ENCODE assay signal across 20 cellular contexts in the genomic region with DNA sequence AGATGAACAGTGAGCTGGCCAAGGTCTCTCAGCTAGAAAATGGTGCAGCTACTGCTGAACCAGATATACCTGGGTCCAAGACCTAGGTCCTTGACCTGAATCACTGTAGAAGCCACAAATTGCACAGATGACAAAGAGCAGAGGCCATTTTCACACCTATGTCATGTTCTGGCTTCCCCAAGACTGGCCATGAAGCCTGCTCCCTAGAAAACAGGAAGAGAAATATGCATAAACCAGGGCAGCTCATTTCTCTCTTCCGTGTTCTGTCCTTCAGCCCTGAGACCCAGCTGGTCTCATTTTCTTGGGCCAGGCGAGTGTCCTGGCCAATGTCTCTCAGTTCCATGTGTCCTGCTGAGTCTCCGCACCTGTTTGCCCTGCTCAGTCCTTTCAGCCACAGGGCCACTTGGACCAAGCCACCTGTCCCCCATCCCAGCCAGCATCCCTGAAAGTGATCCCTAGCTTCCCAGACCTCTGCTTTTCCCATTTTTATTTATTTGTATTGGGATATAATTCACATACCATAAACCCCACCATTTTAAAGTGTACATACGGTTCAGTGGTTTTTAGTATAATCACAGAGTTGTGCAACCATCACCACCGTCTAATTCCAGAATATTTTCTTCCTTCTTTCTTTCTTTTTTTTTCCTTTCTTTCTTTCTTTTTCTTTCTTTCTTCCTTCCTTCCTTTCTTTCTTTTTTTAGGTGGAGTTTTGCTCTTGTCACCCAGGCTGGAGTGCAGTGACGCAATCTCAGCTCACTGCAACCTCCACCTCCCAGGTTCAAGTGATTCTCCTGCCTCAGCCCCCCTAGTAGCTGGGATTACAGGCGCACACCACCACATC. TPM values are rescaled to one million over a fixed set of nuclear protein-coding genes. Genes with fewer than 3 reads are reported as not detected.
DNase-seq lines count a peak whose midpoint lies in the region; ATAC-seq, FAIRE-seq and TF ChIP-seq lines count a peak whose summit lies in the region.
"Had no signal": no experiment of that assay in that cellular context is flagged by ENCODE, and none has a peak within 500 bp of the region (broad histone marks: within the 10 kb centered on the region; RNA-seq: fewer than 3 reads in every experiment).

No MANE protein-coding gene starts in this region.

- H3K79me2 ChIP-seq in GM12878 (ENCODE audit: control insufficient read depth, insufficient read depth, low read length), result no peaks in the 10 kb centered on the region

- peak; percentile 44 to 51; a peak in 2 of 4 replicates for TF ChIP-seq EP300 in GM12878 (IDR thresholded peaks at IDR 0.05; ENCODE audit: borderline replicate concordance in 1 of 2, control insufficient read depth in 1 of 2, low read depth in 2 of 2, low read length in 2 of 2)

- no peak overlapping the region for H3K4me2 ChIP-seq in GM12878 (ENCODE audit: control insufficient read depth, insufficient read depth)

- H3K4me1 ChIP-seq in HEK293 (ENCODE audit: control insufficient read depth, insufficient read depth, low read length) (no peaks in the 10 kb centered on the region), GM12878 (ENCODE audit: control insufficient read depth, insufficient read depth, low read length) (peaks cover 3% of the 10 kb centered on the region; the same call in 1 of the 2 replicates), HAP-1 (no peaks in the 10 kb centered on the region)
- H3K4me1 ChIP-seq: left ventricle myocardium inferior, prostate gland, uterus had no signal

- no peak overlapping the region for H3K4me3 Mint-ChIP-seq in activated naive CD4-positive, alpha-beta T cell treated with anti-CD3 and anti-CD28 coated beads, Interleukin-2, amount 10 ng/mL, durations not matched to agents 7 days and 5 days
- H3K4me3 Mint-ChIP-seq in stimulated activated naive B cell treated with anti-CD40 and anti-IgM and Interleukin-4, amounts not matched to agents 10 μg/mL and 1 μg/mL and 100 μg/mL, for 72 hours, result no peak overlapping the region
- H3K4me3 Mint-ChIP-seq: activated T-cell treated with anti-CD3 and anti-CD28 coated beads, Interleukin-2, amount 50 U/mL, for 4 hours; naive thymus-derived CD8-positive, alpha-beta T cell; stimulated activated naive CD8-positive, alpha-beta T cell treated with anti-CD3 and anti-CD28 coated beads, Interleukin-15, Interleukin-2, amounts not matched to agents 100 ng/mL and 50 ng/mL, for 24 hours had no signal

- no peaks in the 10 kb centered on the region for H3K27me3 Mint-ChIP-seq in activated naive CD4-positive, alpha-beta T cell treated with anti-CD3 and anti-CD28 coated beads, Interleukin-2, amount 10 ng/mL, durations not matched to agents 7 days and 5 days
- no peaks in the 10 kb centered on the region for H3K27me3 Mint-ChIP-seq in stimulated activated naive B cell treated with anti-CD40 and anti-IgM and Interleukin-4, amounts not matched to agents 10 μg/mL and 1 μg/mL and 100 μg/mL, for 72 hours
- H3K27me3 Mint-ChIP-seq: naive thymus-derived CD8-positive, alpha-beta T cell; stimulated activated naive CD8-positive, alpha-beta T cell treated with anti-CD3 and anti-CD28 coated beads, Interleukin-15, Interleukin-2, amounts not matched to agents 100 ng/mL and 50 ng/mL, for 24 hours had no signal

- RAD21 ChIA-PET in GM12878 (lab: Charles Lee; ENCODE audit: unreplicated experiment), result interaction anchor here (0.5 to 1.7 kb wide), 5 partner anchors 17 to 420 kb away, joined by 3 to 6 read pairs (median 5); a partner anchor contains a TSS

- no peaks in the 10 kb centered on the region for H3K4me1 Mint-ChIP-seq in activated naive CD4-positive, alpha-beta T cell treated with anti-CD3 and anti-CD28 coated beads, Interleukin-2, amount 10 ng/mL, durations not matched to agents 7 days and 5 days
- peaks cover 6 to 10% of the 10 kb centered on the region in 2 donors for H3K4me1 Mint-ChIP-seq in stimulated activated naive B cell treated with anti-CD40 and anti-IgM and Interleukin-4, amounts not matched to agents 10 μg/mL and 1 μg/mL and 100 μg/mL, for 72 hours

- H3K27me3 ChIP-seq in GM12878 (replicated peaks in 1 of 2; ENCODE audit: control insufficient read depth in 2 of 2, insufficient read depth in 2 of 2, low read length in 1 of 2) (no peaks in the 10 kb centered on the region), HAP-1 (ENCODE audit: low read depth) (0 out of 2 replicates have a peak, but pooled peaks cover 4% of the 10 kb centered on the region)
- H3K27me3 ChIP-seq: spleen, uterus had no signal

- 76% methylated on average over 7 of the region's 7 CpGs for WGBS in GM12878 (ENCODE audit: insufficient coverage, insufficient replicate concordance, low lambda C conversion rate, missing lambda C conversion rate)

- CTCF ChIA-PET in activated naive CD4-positive, alpha-beta T cell treated with anti-CD3 and anti-CD28 coated beads, Interleukin-2, amount 10 ng/mL, durations not matched to agents 7 days and 5 days (lab: Charles Lee), result no interaction called here
- CTCF ChIA-PET in HEK293 (lab: Yijun Ruan, JAX), result no interaction called here
- CTCF ChIA-PET in GM12878 (lab: Yijun Ruan, JAX), result interaction anchor here (0.5 to 1.2 kb wide), 5 partner anchors 27 to 126 kb away, joined by 3 to 5 read pairs (median 3); no protein-coding TSS in a partner anchor

- H2AFZ ChIP-seq in GM12878 (ENCODE audit: control insufficient read depth, low read depth, low read length), result peak overlapping the region; percentile 59

- peaks cover 12% of the 10 kb centered on the region for H3K9me3 Mint-ChIP-seq in activated naive CD4-positive, alpha-beta T cell treated with anti-CD3 and anti-CD28 coated beads, Interleukin-2, amount 10 ng/mL, durations not matched to agents 7 days and 5 days
- peaks cover 0 to 5% of the 10 kb centered on the region in 2 donors for H3K9me3 Mint-ChIP-seq in stimulated activated naive B cell treated with anti-CD40 and anti-IgM and Interleukin-4, amounts not matched to agents 10 μg/mL and 1 μg/mL and 100 μg/mL, for 72 hours

- no peaks in the 10 kb centered on the region for H4K20me1 ChIP-seq in GM12878 (ENCODE audit: control insufficient read depth, insufficient read depth)

- no peak overlapping the region for H3K9ac ChIP-seq in GM12878 (ENCODE audit: control insufficient read depth, insufficient read depth, low read length)

- H3K36me3 Mint-ChIP-seq in activated naive CD4-positive, alpha-beta T cell treated with anti-CD3 and anti-CD28 coated beads, Interleukin-2, amount 10 ng/mL, durations not matched to agents 7 days and 5 days, result peaks cover 77% of the 10 kb centered on the region
- H3K36me3 Mint-ChIP-seq in stimulated activated naive B cell treated with anti-CD40 and anti-IgM and Interleukin-4, amounts not matched to agents 10 μg/mL and 1 μg/mL and 100 μg/mL, for 72 hours, result peaks cover 12 to 21% of the 10 kb centered on the region in 2 donors

- intact Hi-C loops in GM12878 (cut with micrococcal nuclease; ENCODE audit: unreplicated experiment), result no loop called here

- TF ChIP-seq RAD21 in GM12878 (IDR thresholded peaks at IDR 0.05; ENCODE audit: insufficient read depth, low read depth, low read length), result no peak

- DNase-seq in activated naive CD4-positive, alpha-beta T cell treated with anti-CD3 and anti-CD28 coated beads, Interleukin-2, amount 10 ng/mL, durations not matched to agents 7 days and 5 days, result no peak
- DNase-seq in activated naive CD4-positive, alpha-beta T cell treated with anti-CD3 and anti-CD28 coated beads, Interleukin-2, amount 50 U/mL, for 16 hours, result no peak
- DNase-seq in GM12878 (ENCODE audit: low read depth, low spot score) (peak; percentile 36), T-helper 9 cell (no peak), KBM-7 (no peak), HAP-1 (ENCODE audit: low spot score in 2 of 2) (no peak)
- no peak for DNase-seq in stimulated activated naive B cell treated with anti-CD40 and anti-IgM and Interleukin-4, amounts not matched to agents 10 μg/mL and 1 μg/mL and 100 μg/mL, for 72 hours
- DNase-seq: activated CD4-positive, alpha-beta T cell treated with anti-CD3 and anti-CD28 coated beads for 48 hours; activated T-cell treated with anti-CD3 and anti-CD28 coated beads, Interleukin-2, amount 50 U/mL, for 4 hours; central memory CD4-positive, alpha-beta T cell; foreskin fibroblast; H7; left ventricle myocardium inferior; naive thymus-derived CD8-positive, alpha-beta T cell; Right ventricle myocardium superior; spleen; uterus had no signal

- H3K27ac Mint-ChIP-seq in activated naive CD4-positive, alpha-beta T cell treated with anti-CD3 and anti-CD28 coated beads, Interleukin-2, amount 10 ng/mL, durations not matched to agents 7 days and 5 days, result peak overlapping the region; percentile 50
- no peak overlapping the region for H3K27ac Mint-ChIP-seq in stimulated activated naive B cell treated with anti-CD40 and anti-IgM and Interleukin-4, amounts not matched to agents 10 μg/mL and 1 μg/mL and 100 μg/mL, for 72 hours
- H3K27ac Mint-ChIP-seq: stimulated activated naive CD8-positive, alpha-beta T cell treated with anti-CD3 and anti-CD28 coated beads, Interleukin-15, Interleukin-2, amounts not matched to agents 100 ng/mL and 50 ng/mL, for 24 hours had no signal

- SMC1A ChIA-PET in GM12878 (lab: Charles Lee; ENCODE audit: uncharacterized antibody, unreplicated experiment), result interaction anchor here (0.7 to 2.1 kb wide), 8 partner anchors 10 to 98 kb away, joined by 3 to 9 read pairs (median 4); a partner anchor contains a TSS

- TF ChIP-seq CTCF in HEK293 (tag by site-specific recombination; IDR thresholded peaks at IDR 0.05) (no peak), GM12878 (IDR thresholded peaks at IDR 0.05 in 2 of 3, conservative IDR thresholded peaks at IDR 0.05 in 1 of 3; ENCODE audit: control insufficient read depth in 2 of 3, extremely low read depth in 1 of 3, insufficient read depth in 1 of 3, low read depth in 3 of 3, low read length in 3 of 3) (no peak)

- H3K4me3 ChIP-seq in HEK293 (ENCODE audit: low read depth, low read length) (no peak overlapping the region), GM12878 (no peak overlapping the region), HAP-1 (no peak overlapping the region)
- H3K4me3 ChIP-seq: left ventricle myocardium inferior, prostate gland, spleen, uterus had no signal

- POLR2A ChIA-PET in HEK293 (lab: Yijun Ruan, JAX), result no interaction called here
- POLR2A ChIA-PET in GM12878 (lab: Charles Lee), result interaction anchor here (0.5 to 1.0 kb wide), 6 partner anchors 8 to 100 kb away, joined by 3 to 6 read pairs (median 4); no protein-coding TSS in a partner anchor

- no TSS peak for BruUV-seq in GM12878 (replicated peaks; lab: Mats Ljungman, UMichigan)

- FAIRE-seq in GM12878 (lab: Jason Lieb, UNC), result peak; percentile 41

- no peaks in the 10 kb centered on the region for H3K9me3 ChIP-seq in HEK293 (ENCODE audit: control insufficient read depth, insufficient read depth, low read depth, low read length)
- peaks cover 3% of the 10 kb centered on the region; the same call in 2 of the 3 replicates for H3K9me3 ChIP-seq in GM12878 (replicated peaks; ENCODE audit: control insufficient read depth, insufficient read depth, low read length)
- no peaks in the 10 kb centered on the region for H3K9me3 ChIP-seq in HAP-1
- H3K9me3 ChIP-seq: prostate gland, uterus had no signal

- ATAC-seq in GM12878, result peak; percentile 98
- ATAC-seq in stimulated activated naive B cell treated with anti-CD40 and anti-IgM and Interleukin-4, amounts not matched to agents 10 μg/mL and 1 μg/mL and 100 μg/mL, for 72 hours (replicated peaks), result peak; percentile 62 to 73
- ATAC-seq: activated T-cell treated with anti-CD3 and anti-CD28 coated beads, Interleukin-2, amount 50 U/mL, for 4 hours; naive thymus-derived CD8-positive, alpha-beta T cell had no signal

- TF ChIP-seq POLR2A in GM12878 (IDR thresholded peaks at IDR 0.05; ENCODE audit: low read depth, low read length), result no peak

- H3K27ac ChIP-seq in HEK293 (ENCODE audit: extremely low read depth, low read depth, low read length) (no peak overlapping the region), GM12878 (ENCODE audit: control insufficient read depth, insufficient read depth) (no peak overlapping the region)
- H3K27ac ChIP-seq: left ventricle myocardium inferior, prostate gland, uterus had no signal

- H3K36me3 ChIP-seq in HEK293 (ENCODE audit: control insufficient read depth in 2 of 2, insufficient read depth in 1 of 2, low read length in 2 of 2) (no peaks in the 10 kb centered on the region), GM12878 (ENCODE audit: control insufficient read depth in 2 of 2, insufficient read depth in 2 of 2, low read length in 1 of 2) (no peaks in the 10 kb centered on the region), HAP-1 (replicated peaks) (no peaks in the 10 kb centered on the region)
- H3K36me3 ChIP-seq: prostate gland, uterus had no signal

- in situ Hi-C loops in GM12878 (cut with MboI) (no loop called here), KBM-7 (cut with MboI; ENCODE audit: low pct_unique_long_range_greater_than_20kb, low sequenced_read_pairs) (no loop called here), HAP-1 (cut with MboI; ENCODE audit: low sequenced_read_pairs) (no loop called here)

RNA-seq across cellular contexts. Expression of a gene that starts 27.0 kb away (rescaled TPM):
- 6.4 and 9.1 TPM in 2 replicates for total RNA-seq in GM12878 (2013; cell fraction: nucleolus; rRNA removed)
- 1.5 and 2.2 TPM in 2 replicates for total RNA-seq in GM12878 (2014; rRNA removed)
- total RNA-seq in GM12878 (2014; rRNA removed; fragmentation: Illumina TruSeq; extraction: Trizol), result 1.7 and 1.8 TPM in 2 replicates
- total RNA-seq in GM12878 (2021), result 1.5 and 2.2 TPM in 2 replicates
- polyA plus RNA-seq in GM12878 (2011; ENCODE audit: low read depth), result 0.43 TPM
- polyA plus RNA-seq in GM12878 (2011; rRNA removed), result 1.7 and 2.2 TPM in 2 replicates
- polyA plus RNA-seq in GM12878 (2011; cell fraction: cytosol; rRNA removed), result 1.3 and 1.8 TPM in 2 replicates
- 1.5 and 1.8 TPM in 2 replicates for polyA plus RNA-seq in GM12878 (2011; cell fraction: nucleus; rRNA removed)
- 0.60 and 1.3 TPM in 2 replicates for polyA plus RNA-seq in GM12878 (2012)
- polyA plus RNA-seq in GM12878 (2014; fragmentation: Illumina TruSeq; extraction: Trizol), result 2.6 and 2.7 TPM in 2 replicates
- polyA plus RNA-seq in GM12878 (2014; fragmentation: Nextera tagmentation; extraction: Ambion mirVana), result 1 to 10 TPM in 1 of 2 experiments, under 1 TPM in 1; 0.99 to 1.2 TPM
- polyA plus RNA-seq in GM12878 (2014; rRNA removed), result 1.4 and 1.5 TPM in 2 replicates
- polyA plus RNA-seq in GM12878 (2016; fragmentation: Nextera tagmentation; extraction: Ambion mirVana), result 1 to 10 TPM in 1 of 2 experiments, under 1 TPM in 1; 0.74 to 1.2 TPM
- polyA minus RNA-seq in GM12878 (2011; rRNA and poly(A)+ RNA removed), result 1.2 and 2.0 TPM in 2 replicates
- polyA minus RNA-seq in GM12878 (2011; cell fraction: cytosol; rRNA and poly(A)+ RNA removed), result 0.67 and 0.73 TPM in 2 replicates
- 1.2 and 2.8 TPM in 2 replicates for polyA minus RNA-seq in GM12878 (2011; cell fraction: nucleus; rRNA and poly(A)+ RNA removed)
- total RNA-seq: H7 had no signal

RNA-seq across cellular contexts. Expression of a gene that starts 50.2 kb away (rescaled TPM):
- total RNA-seq in GM12878 (2013; cell fraction: nucleolus; rRNA removed), result 75.0 TPM in 2 replicates
- total RNA-seq in GM12878 (2014; rRNA removed), result 25.3 and 28.0 TPM in 2 replicates
- total RNA-seq in GM12878 (2014; rRNA removed; fragmentation: Illumina TruSeq; extraction: Trizol), result 15.3 and 17.3 TPM in 2 replicates
- total RNA-seq in GM12878 (2021), result 17.0 and 18.6 TPM in 2 replicates
- polyA plus RNA-seq in GM12878 (2011; ENCODE audit: low read depth), result 12.3 TPM
- 35.2 and 43.4 TPM in 2 replicates for polyA plus RNA-seq in GM12878 (2011; rRNA removed)
- 46.5 and 63.0 TPM in 2 replicates for polyA plus RNA-seq in GM12878 (2011; cell fraction: cytosol; rRNA removed)
- 59.7 and 68.9 TPM in 2 replicates for polyA plus RNA-seq in GM12878 (2011; cell fraction: nucleus; rRNA removed)
- 16.2 and 20.4 TPM in 2 replicates for polyA plus RNA-seq in GM12878 (2012)
- polyA plus RNA-seq in GM12878 (2014; fragmentation: Illumina TruSeq; extraction: Trizol), result 10.4 and 16.2 TPM in 2 replicates
- 10 to 100 TPM in 1 of 2 experiments, 1 to 10 TPM in 1; 9.0 to 11.3 TPM for polyA plus RNA-seq in GM12878 (2014; fragmentation: Nextera tagmentation; extraction: Ambion mirVana)
- 28.4 and 31.7 TPM in 2 replicates for polyA plus RNA-seq in GM12878 (2014; rRNA removed)
- 10 to 100 TPM; 22.4 to 27.4 TPM for polyA plus RNA-seq in GM12878 (2016; fragmentation: Nextera tagmentation; extraction: Ambion mirVana)
- polyA minus RNA-seq in GM12878 (2011; rRNA and poly(A)+ RNA removed), result 54.9 and 57.2 TPM in 2 replicates
- polyA minus RNA-seq in GM12878 (2011; cell fraction: cytosol; rRNA and poly(A)+ RNA removed), result 9.9 and 10.8 TPM in 2 replicates
- polyA minus RNA-seq in GM12878 (2011; cell fraction: nucleus; rRNA and poly(A)+ RNA removed), result 25.8 and 32.5 TPM in 2 replicates
